19 cellular contexts compared by ENCODE assay signal in genomic region chr6:110622912-110623578, GRCh38.
"Had no signal": no experiment of that assay in that cellular context is flagged by ENCODE, and none has a peak within 500 bp of the region (broad histone marks: within the 10 kb centered on the region; RNA-seq: fewer than 3 reads in every experiment).

No MANE protein-coding gene starts in this region.

- H3K27ac Mint-ChIP-seq: activated CD4-positive, alpha-beta memory T cell treated with anti-CD3 and anti-CD28 coated beads, Interleukin-2, amount 10 ng/mL, durations not matched to agents 7 days and 5 days; activated naive CD4-positive, alpha-beta T cell treated with anti-CD3 and anti-CD28 coated beads, Interleukin-2, amount 50 U/mL, for 24 hours; brain; nephron had no signal

- H3K4me3 Mint-ChIP-seq: activated CD4-positive, alpha-beta memory T cell treated with anti-CD3 and anti-CD28 coated beads, Interleukin-2, amount 10 ng/mL, durations not matched to agents 7 days and 5 days; activated naive CD4-positive, alpha-beta T cell treated with anti-CD3 and anti-CD28 coated beads, Interleukin-2, amount 50 U/mL, for 24 hours; activated T-cell treated with anti-CD3 and anti-CD28 coated beads, Interleukin-2, amount 50 U/mL, for 4 hours; brain; nephron had no signal

- H3K27ac ChIP-seq: esophagus muscularis mucosa, psoas muscle, stomach, thoracic aorta, upper lobe of right lung had no signal

- H3K9me3 Mint-ChIP-seq: activated CD4-positive, alpha-beta memory T cell treated with anti-CD3 and anti-CD28 coated beads, Interleukin-2, amount 10 ng/mL, durations not matched to agents 7 days and 5 days; activated naive CD4-positive, alpha-beta T cell treated with anti-CD3 and anti-CD28 coated beads, Interleukin-2, amount 50 U/mL, for 24 hours; activated T-cell treated with anti-CD3 and anti-CD28 coated beads, Interleukin-2, amount 50 U/mL, for 4 hours; brain; nephron had no signal

- H3K4me3 ChIP-seq: esophagus muscularis mucosa, psoas muscle, stomach, thoracic aorta, upper lobe of right lung had no signal

- H3K9me3 ChIP-seq: esophagus muscularis mucosa, psoas muscle, stomach, thoracic aorta, upper lobe of right lung had no signal

- H3K4me1 Mint-ChIP-seq: activated naive CD4-positive, alpha-beta T cell treated with anti-CD3 and anti-CD28 coated beads, Interleukin-2, amount 50 U/mL, for 24 hours had no signal

- DNase-seq: activated CD4-positive, alpha-beta memory T cell treated with anti-CD3 and anti-CD28 coated beads, Interleukin-2, amount 10 ng/mL, durations not matched to agents 7 days and 5 days; activated effector memory CD4-positive, alpha-beta T cell treated with anti-CD3 and anti-CD28 coated beads, Interleukin-2, amount 50 U/mL, for 16 hours; activated T-cell treated with anti-CD3 and anti-CD28 coated beads, Interleukin-2, amount 50 U/mL, for 4 hours; amniotic stem cell; hippocampal formation; kidney; occipital lobe; psoas muscle; stimulated activated CD4-positive, alpha-beta T cell treated with anti-CD3 and anti-CD28 coated beads, Interleukin-12 subunit alpha, Interleukin-12 subunit beta, amount 100 ng/mL, for 4 hours; stimulated activated CD4-positive, alpha-beta T cell treated with anti-CD3 and anti-CD28 coated beads, Interleukin-2, amount 100 ng/mL, for 24 hours; stomach; T-helper 1 cell; upper lobe of right lung had no signal

- H3K4me1 ChIP-seq: psoas muscle, upper lobe of right lung had no signal

- H3K27me3 Mint-ChIP-seq: activated CD4-positive, alpha-beta memory T cell treated with anti-CD3 and anti-CD28 coated beads, Interleukin-2, amount 10 ng/mL, durations not matched to agents 7 days and 5 days; activated naive CD4-positive, alpha-beta T cell treated with anti-CD3 and anti-CD28 coated beads, Interleukin-2, amount 50 U/mL, for 24 hours; brain had no signal

- ATAC-seq: activated T-cell treated with anti-CD3 and anti-CD28 coated beads, Interleukin-2, amount 50 U/mL, for 4 hours; psoas muscle; SK-N-SH treated with all-trans-retinoic acid at 6 μM for 48 hours; upper lobe of right lung had no signal

- H3K27me3 ChIP-seq: esophagus muscularis mucosa, stomach, upper lobe of right lung had no signal
